Comparison of ENCODE assay signal across 12 cellular contexts in the genomic region with DNA sequence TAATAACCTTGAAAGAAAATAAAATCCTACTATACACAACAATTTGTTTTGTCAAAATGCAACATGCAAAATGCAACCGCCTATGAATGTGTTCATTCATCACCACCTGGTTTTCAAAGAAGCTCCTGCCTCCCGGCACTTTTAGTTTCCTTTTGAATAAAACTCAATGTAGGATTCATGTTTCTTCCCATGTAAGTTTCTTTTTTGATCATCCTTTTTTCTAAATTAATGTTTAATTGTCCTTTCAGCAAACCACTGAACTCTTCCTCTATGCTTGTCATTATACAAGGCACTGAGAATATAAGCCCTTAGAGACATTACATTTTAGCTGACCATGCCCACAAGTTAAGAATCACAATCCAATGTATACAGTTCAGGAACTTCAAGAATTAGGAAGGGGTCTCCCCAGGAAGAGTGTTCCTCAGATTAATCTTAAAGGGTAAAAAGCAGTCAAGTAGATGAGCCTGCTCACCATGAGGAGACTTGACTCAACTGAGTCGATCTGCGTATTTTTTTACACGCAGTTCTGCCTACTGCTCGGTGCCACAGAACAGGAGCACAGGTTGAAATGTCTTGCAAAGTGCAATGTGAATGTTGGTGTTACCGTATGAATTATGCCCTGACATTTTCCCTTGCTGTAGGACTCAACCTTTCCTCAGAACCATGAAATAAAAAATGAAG. TPM values are rescaled to one million over a fixed set of nuclear protein-coding genes. Genes with fewer than 3 reads are reported as not detected.
DNase-seq lines count a peak whose midpoint lies in the region; ATAC-seq lines count a peak whose summit lies in the region.
"Had no signal": no experiment of that assay in that cellular context is flagged by ENCODE, and none has a peak within 500 bp of the region (broad histone marks: within the 10 kb centered on the region; RNA-seq: fewer than 3 reads in every experiment).

No MANE protein-coding gene starts in this region.

- H2BK15ac ChIP-seq in mesendoderm (replicated peaks; ENCODE audit: low read depth): no peak overlapping the region

- no peak overlapping the region for H3K56ac ChIP-seq in mesendoderm (ENCODE audit: low read length)

- H3K4ac ChIP-seq in mesendoderm (ENCODE audit: low read depth, low read length): no peak overlapping the region

- H3K36me3 ChIP-seq in mesendoderm (ENCODE audit: control insufficient read depth, insufficient read depth, low read length): no peaks in the 10 kb centered on the region

- H3K27me3 ChIP-seq in mesendoderm (ENCODE audit: insufficient read depth, low read length, poor library complexity): no peaks in the 10 kb centered on the region

- no peak overlapping the region for H2BK120ac ChIP-seq in mesendoderm (ENCODE audit: low read depth, low read length)

- H3K23ac ChIP-seq in mesendoderm (ENCODE audit: low read length): peak overlapping the region; percentile 12

- H3K9ac ChIP-seq in mesendoderm (ENCODE audit: low read length): no peak overlapping the region

- H2BK5ac ChIP-seq in mesendoderm (ENCODE audit: low read length): no peak overlapping the region

- DNase-seq in activated CD4-positive, CD25-positive, alpha-beta regulatory T cell treated with anti-CD3 and anti-CD28 coated beads, Interleukin-2, amount 50 U/mL, for 72 hours: no peak
- DNase-seq in mesendoderm: no peak
- no peak for DNase-seq in NCI-H2171 (lab: John Stamatoyannopoulos, UW)
- DNase-seq in globus pallidus (ENCODE audit: low spot score): no peak
- no peak for DNase-seq in NCI-H1694 treated with DMSO at 0.1 percent for 48 hours (lab: John Stamatoyannopoulos, UW)
- DNase-seq: hypothalamus, naive B cell had no signal

- H3K4me1 ChIP-seq in mesendoderm (ENCODE audit: control insufficient read depth, low read depth, low read length): no peaks in the 10 kb centered on the region

- WGBS in mesendoderm (ENCODE audit: extremely low coverage, insufficient coverage, low lambda C conversion rate): no CpG with 5 or more reads among the region's 7 CpGs

- H3K79me1 ChIP-seq in mesendoderm (ENCODE audit: low read length): no peaks in the 10 kb centered on the region

- H3K27ac ChIP-seq in mesendoderm (ENCODE audit: low read depth, low read length): no peak overlapping the region
- H3K27ac ChIP-seq: 22Rv1 had no signal

- H3K4me3 ChIP-seq in mesendoderm (ENCODE audit: low read length): no peak overlapping the region

- H3K4me2 ChIP-seq in mesendoderm (ENCODE audit: low read length): no peak overlapping the region

- no peak overlapping the region for H2AK5ac ChIP-seq in mesendoderm (ENCODE audit: low read length)

- ATAC-seq in activated CD4-positive, CD25-positive, alpha-beta regulatory T cell treated with anti-CD3 and anti-CD28 coated beads, Interleukin-2, amount 50 U/mL, for 24 hours: peak; percentile 61 to 66
- ATAC-seq in GM21786 (IDR thresholded peaks at IDR 0.05; ENCODE audit: unreplicated experiment) (peak; percentile 79), HG03469 (IDR thresholded peaks at IDR 0.05; ENCODE audit: unreplicated experiment) (peak; percentile 77)
- ATAC-seq: WTC11 had no signal

- no peak overlapping the region for H4K8ac ChIP-seq in mesendoderm (ENCODE audit: low read depth, low read length)

- H3K18ac ChIP-seq in mesendoderm (ENCODE audit: low read length): no peak overlapping the region

- no peaks in the 10 kb centered on the region for H3K79me2 ChIP-seq in mesendoderm (ENCODE audit: control insufficient read depth, insufficient read depth, low read length)

- H4K5ac ChIP-seq in mesendoderm (ENCODE audit: low read length): no peak overlapping the region

RNA-seq across cellular contexts. Expression of a gene that starts 7.2 kb away (rescaled TPM):
- polyA plus RNA-seq in mesendoderm (2013, experiment 1 of 2): 0.01 TPM
- not detected for polyA plus RNA-seq in mesendoderm (2013, experiment 2 of 2)
